Comparison of ENCODE assay signal across 8 cellular contexts in the genomic region with DNA sequence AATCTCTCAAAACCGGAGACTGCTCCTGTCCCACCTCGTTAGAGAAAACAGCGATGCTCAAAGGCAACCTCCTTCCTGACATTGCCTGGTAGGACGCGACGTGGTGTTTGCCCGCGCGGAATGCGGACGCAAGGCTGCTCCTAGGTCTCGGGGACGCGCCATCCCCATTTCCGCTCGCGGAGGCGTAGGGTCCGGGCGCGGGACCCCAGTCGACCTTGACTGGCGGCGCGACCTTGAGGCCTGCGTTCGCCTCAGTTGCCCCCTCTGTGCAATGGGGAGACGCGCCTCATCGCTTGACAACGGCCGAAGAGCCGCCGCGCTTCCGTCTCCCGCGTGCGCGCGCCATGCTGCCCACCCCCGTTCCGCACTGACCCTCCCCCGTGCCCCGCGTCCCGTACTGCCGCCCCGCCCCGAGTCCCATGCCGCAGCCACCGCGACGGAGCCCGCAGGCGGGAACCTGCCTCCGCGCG. TPM values are rescaled to one million over a fixed set of nuclear protein-coding genes. Genes with fewer than 3 reads are reported as not detected.
DNase-seq lines count a peak whose midpoint lies in the region; ATAC-seq and TF ChIP-seq lines count a peak whose summit lies in the region.

No MANE protein-coding gene starts in this region.

- no peaks in the 10 kb centered on the region for H3K27me3 Mint-ChIP-seq in activated CD4-positive, alpha-beta T cell treated with anti-CD3 and anti-CD28 coated beads for 36 hours
- H3K27me3 Mint-ChIP-seq in activated T-helper 1 cell treated with anti-CD3 and anti-CD28 coated beads, Interleukin-12 subunit alpha, Interleukin-12 subunit beta, Interleukin-2, Interleukin-4 antibody, amounts not matched to agents 30 ng/mL and 10 ng/mL and 1 ng/mL, durations not matched to agents 14 hours and 24 hours and 36 hours (ENCODE audit: insufficient read depth) = no peaks in the 10 kb centered on the region

- peaks cover 30% of the 10 kb centered on the region for H3K4me1 Mint-ChIP-seq in activated CD4-positive, alpha-beta T cell treated with anti-CD3 and anti-CD28 coated beads for 36 hours
- H3K4me1 Mint-ChIP-seq in activated T-helper 1 cell treated with anti-CD3 and anti-CD28 coated beads, Interleukin-12 subunit alpha, Interleukin-12 subunit beta, Interleukin-2, Interleukin-4 antibody, amounts not matched to agents 30 ng/mL and 10 ng/mL and 1 ng/mL, durations not matched to agents 14 hours and 24 hours and 36 hours (ENCODE audit: low read depth) = peaks cover 26% of the 10 kb centered on the region

- peaks cover 39% of the 10 kb centered on the region for H3K36me3 Mint-ChIP-seq in activated CD4-positive, alpha-beta T cell treated with anti-CD3 and anti-CD28 coated beads for 36 hours (ENCODE audit: low read depth)
- H3K36me3 Mint-ChIP-seq in activated T-helper 1 cell treated with anti-CD3 and anti-CD28 coated beads, Interleukin-12 subunit alpha, Interleukin-12 subunit beta, Interleukin-2, Interleukin-4 antibody, amounts not matched to agents 30 ng/mL and 10 ng/mL and 1 ng/mL, durations not matched to agents 14 hours and 24 hours and 36 hours (ENCODE audit: low read depth) = peaks cover 35% of the 10 kb centered on the region

- H3K9me3 ChIP-seq in prostate gland = no peaks in the 10 kb centered on the region

- no peaks in the 10 kb centered on the region for H3K9me3 Mint-ChIP-seq in activated CD4-positive, alpha-beta T cell treated with anti-CD3 and anti-CD28 coated beads for 36 hours (ENCODE audit: low read depth)
- H3K9me3 Mint-ChIP-seq in activated T-helper 1 cell treated with anti-CD3 and anti-CD28 coated beads, Interleukin-12 subunit alpha, Interleukin-12 subunit beta, Interleukin-2, Interleukin-4 antibody, amounts not matched to agents 30 ng/mL and 10 ng/mL and 1 ng/mL, durations not matched to agents 14 hours and 24 hours and 36 hours = no peaks in the 10 kb centered on the region

- peak overlapping the region; percentile 100 for H3K4me3 Mint-ChIP-seq in activated CD4-positive, alpha-beta T cell treated with anti-CD3 and anti-CD28 coated beads for 36 hours
- peak overlapping the region; percentile 94 for H3K4me3 Mint-ChIP-seq in activated T-helper 1 cell treated with anti-CD3 and anti-CD28 coated beads, Interleukin-12 subunit alpha, Interleukin-12 subunit beta, Interleukin-2, Interleukin-4 antibody, amounts not matched to agents 30 ng/mL and 10 ng/mL and 1 ng/mL, durations not matched to agents 14 hours and 24 hours and 36 hours

- TF ChIP-seq CTCF in HFF-Myc (IDR thresholded peaks at IDR 0.05; ENCODE audit: low read depth, low read length, missing control alignments) (no peak), prostate gland (IDR thresholded peaks at IDR 0.05) (no peak)

- H3K27me3 ChIP-seq in prostate gland (replicated peaks; ENCODE audit: insufficient read depth) = no peaks in the 10 kb centered on the region

- CTCF ChIA-PET in activated CD4-positive, alpha-beta T cell treated with anti-CD3 and anti-CD28 coated beads for 36 hours (lab: Charles Lee) = no interaction called here

- peaks cover 3% of the 10 kb centered on the region for H3K4me1 ChIP-seq in prostate gland (replicated peaks)

- under 1% methylated on average over 54 of the region's 59 CpGs for WGBS in prostate gland

- POLR2A ChIA-PET in activated CD4-positive, alpha-beta T cell treated with anti-CD3 and anti-CD28 coated beads for 36 hours (lab: Charles Lee) = interaction anchor here (0.6 to 0.8 kb wide), 2 partner anchors 65 to 271 kb away, joined by 3 to 4 read pairs; no protein-coding TSS in a partner anchor

- H3K4me3 ChIP-seq in HFF-Myc (replicated peaks; ENCODE audit: low read depth, low read length) (peak overlapping the region; percentile 99), prostate gland (peak overlapping the region; percentile 91 to 94)

- no peak for DNase-seq in activated CD4-positive, alpha-beta T cell treated with anti-CD3 and anti-CD28 coated beads for 36 hours
- DNase-seq in activated CD4-positive, alpha-beta T cell treated with anti-CD3 and anti-CD28 coated beads for 48 hours = no peak
- no peak for DNase-seq in HFF-Myc (ENCODE audit: extremely low read depth, low read depth)
- peak; percentile 70 for DNase-seq in NCI-H1105 treated with DMSO at 0.1 percent for 48 hours (lab: John Stamatoyannopoulos, UW)
- DNase-seq in activated T-helper 1 cell treated with anti-CD3 and anti-CD28 coated beads, Interleukin-12 subunit alpha, Interleukin-12 subunit beta, Interleukin-2, Interleukin-4 antibody, amounts not matched to agents 30 ng/mL and 10 ng/mL and 1 ng/mL, durations not matched to agents 14 hours and 24 hours and 36 hours (ENCODE audit: low spot score) = no peak
- DNase-seq in Right ventricle myocardium superior = no peak
- no peak for DNase-seq in prostate gland (ENCODE audit: low spot score)
- DNase-seq in activated effector memory CD4-positive, alpha-beta T cell treated with anti-CD3 and anti-CD28 coated beads, Interleukin-2, amount 50 U/mL, for 16 hours = no peak

- ATAC-seq in activated CD4-positive, alpha-beta T cell treated with anti-CD3 and anti-CD28 coated beads for 36 hours = peak; percentile 25
- ATAC-seq in Right ventricle myocardium superior (ENCODE audit: poor library complexity) = peak; percentile 15

- no peak for TF ChIP-seq POLR2A in prostate gland (IDR thresholded peaks at IDR 0.05)

- intact Hi-C loops in activated CD4-positive, alpha-beta T cell treated with anti-CD3 and anti-CD28 coated beads for 36 hours (cut with DNase I, micrococcal nuclease) = loop anchor here (1.0 to 5.0 kb wide), 20 partner anchors 48 to 713 kb away; a partner anchor contains a TSS
- intact Hi-C loops in activated T-helper 1 cell treated with anti-CD3 and anti-CD28 coated beads, Interleukin-12 subunit alpha, Interleukin-12 subunit beta, Interleukin-2, Interleukin-4 antibody, amounts not matched to agents 30 ng/mL and 10 ng/mL and 1 ng/mL, durations not matched to agents 14 hours and 24 hours and 36 hours (cut with micrococcal nuclease) = loop anchor here (1.0 to 2.0 kb wide), 14 partner anchors 48 to 714 kb away; a partner anchor contains a TSS
- intact Hi-C loops in Right ventricle myocardium superior (cut with DNase I) (loop anchor here (5.0 kb wide), 1 partner anchor 189 kb away; a partner anchor contains a TSS), prostate gland (cut with DNase I) (loop anchor here (2.0 kb wide), 2 partner anchors 51 to 189 kb away; a partner anchor contains a TSS)

- peak overlapping the region; percentile 97 for H3K27ac Mint-ChIP-seq in activated CD4-positive, alpha-beta T cell treated with anti-CD3 and anti-CD28 coated beads for 36 hours
- H3K27ac Mint-ChIP-seq in activated T-helper 1 cell treated with anti-CD3 and anti-CD28 coated beads, Interleukin-12 subunit alpha, Interleukin-12 subunit beta, Interleukin-2, Interleukin-4 antibody, amounts not matched to agents 30 ng/mL and 10 ng/mL and 1 ng/mL, durations not matched to agents 14 hours and 24 hours and 36 hours = peak overlapping the region; percentile 93

- peak overlapping the region; percentile 100 for H3K27ac ChIP-seq in prostate gland

- H3K36me3 ChIP-seq in prostate gland = no peaks in the 10 kb centered on the region

RNA-seq across cellular contexts. Expression of a gene that starts 0.4 kb away (rescaled TPM):
- 1,000 to 10,000 TPM; 2,017 to 2,916 TPM for total RNA-seq in activated CD4-positive, alpha-beta T cell treated with anti-CD3 and anti-CD28 coated beads for 36 hours
- 2,141 and 2,153 TPM in 2 replicates for total RNA-seq in activated T-helper 1 cell treated with anti-CD3 and anti-CD28 coated beads, Interleukin-12 subunit alpha, Interleukin-12 subunit beta, Interleukin-2, Interleukin-4 antibody, amounts not matched to agents 30 ng/mL and 10 ng/mL and 1 ng/mL, durations not matched to agents 14 hours and 24 hours and 36 hours
- 471 TPM for total RNA-seq in Right ventricle myocardium superior
- total RNA-seq in prostate gland = 1,000 to 10,000 TPM in 1 of 2 donors, 100 to 1,000 TPM in 1; 957 to 1,544 TPM

RNA-seq across cellular contexts. Expression of a gene that starts 47.4 kb away (rescaled TPM):
- total RNA-seq in activated CD4-positive, alpha-beta T cell treated with anti-CD3 and anti-CD28 coated beads for 36 hours = 100 to 1,000 TPM in 1 of 2 experiments, 10 to 100 TPM in 1; 82.8 to 106 TPM
- 123 and 129 TPM in 2 replicates for total RNA-seq in activated T-helper 1 cell treated with anti-CD3 and anti-CD28 coated beads, Interleukin-12 subunit alpha, Interleukin-12 subunit beta, Interleukin-2, Interleukin-4 antibody, amounts not matched to agents 30 ng/mL and 10 ng/mL and 1 ng/mL, durations not matched to agents 14 hours and 24 hours and 36 hours
- total RNA-seq in Right ventricle myocardium superior (54.1 TPM), prostate gland (10 to 100 TPM; 27.1 to 42.8 TPM)

RNA-seq across cellular contexts. Expression of a gene that starts 51.8 kb away (rescaled TPM):
- 100 to 1,000 TPM; 148 to 275 TPM for total RNA-seq in activated CD4-positive, alpha-beta T cell treated with anti-CD3 and anti-CD28 coated beads for 36 hours
- total RNA-seq in activated T-helper 1 cell treated with anti-CD3 and anti-CD28 coated beads, Interleukin-12 subunit alpha, Interleukin-12 subunit beta, Interleukin-2, Interleukin-4 antibody, amounts not matched to agents 30 ng/mL and 10 ng/mL and 1 ng/mL, durations not matched to agents 14 hours and 24 hours and 36 hours = 187 and 190 TPM in 2 replicates
- total RNA-seq in Right ventricle myocardium superior = 257 TPM
- total RNA-seq in prostate gland = 100 to 1,000 TPM; 111 to 146 TPM
